In genomic region chr10:122348512-122348911, GRCh38 we compare ENCODE assay signal across 14 cellular contexts. TPM values are rescaled to one million over a fixed set of nuclear protein-coding genes. Genes with fewer than 3 reads are reported as not detected.
A peak's percentile ranks its signal among the peaks of the same experiment; 100 is the strongest.
DNase-seq lines count a peak whose midpoint lies in the region; ATAC-seq and TF ChIP-seq lines count a peak whose summit lies in the region.
"Had no signal": no experiment of that assay in that cellular context is flagged by ENCODE, and none has a peak within 500 bp of the region (broad histone marks: within the 10 kb centered on the region; RNA-seq: fewer than 3 reads in every experiment).

No MANE protein-coding gene starts in this region.

- no peak overlapping the region for H3K4me3 ChIP-seq in WERI-Rb-1 (ENCODE audit: low read depth, low read length)
- H3K4me3 ChIP-seq in suprapubic skin, result no peak overlapping the region
- H3K4me3 ChIP-seq: MG63 had no signal

- 83% methylated on average over 4 of the region's 4 CpGs for WGBS in suprapubic skin

- H3K9me3 ChIP-seq in WERI-Rb-1 (ENCODE audit: severe bottlenecking), result no peaks in the 10 kb centered on the region
- H3K9me3 ChIP-seq in suprapubic skin, result no peaks in the 10 kb centered on the region
- H3K9me3 ChIP-seq: BE2C, MG63, neutrophil had no signal

- H3K4me1 ChIP-seq in suprapubic skin, result peaks cover 16% of the 10 kb centered on the region
- H3K4me1 ChIP-seq: BE2C had no signal

- no peak for ATAC-seq in omental fat pad (ENCODE audit: low FRiP score)
- ATAC-seq in HG03175 (IDR thresholded peaks at IDR 0.05; ENCODE audit: unreplicated experiment), result no peak

- TF ChIP-seq POLR2A in suprapubic skin (IDR thresholded peaks at IDR 0.05), result no peak

- DNase-seq in DMS53 (lab: John Stamatoyannopoulos, UW) (peak; percentile 91), NAMALWA (ENCODE audit: low spot score) (peak; percentile 72), WERI-Rb-1 (peak; percentile 12), mucosa of gallbladder (ENCODE audit: low spot score) (peak; percentile 30), omental fat pad (ENCODE audit: low spot score) (no peak), suprapubic skin (ENCODE audit: low spot score in 2 of 2) (no peak)
- DNase-seq in activated CD4-positive, alpha-beta T cell treated with anti-CD3 and anti-CD28 coated beads for 4 hours, result no peak
- DNase-seq: activated naive CD4-positive, alpha-beta T cell treated with anti-CD3 and anti-CD28 coated beads, Interleukin-2, amount 50 U/mL, for 16 hours; BE2C; cortex of kidney; MG63; stimulated activated CD4-positive, alpha-beta T cell treated with anti-CD3 and anti-CD28 coated beads, Interleukin-15, amount 100 ng/mL, for 24 hours had no signal

- no peak for TF ChIP-seq CTCF in WERI-Rb-1 (IDR thresholded peaks at IDR 0.05; ENCODE audit: low read depth, low read length)
- no peak for TF ChIP-seq CTCF in omental fat pad (IDR thresholded peaks at IDR 0.05)
- TF ChIP-seq CTCF in suprapubic skin (IDR thresholded peaks at IDR 0.05), result no peak

- no peak overlapping the region for H3K27ac ChIP-seq in WERI-Rb-1
- no peak overlapping the region for H3K27ac ChIP-seq in suprapubic skin
- H3K27ac ChIP-seq: neutrophil had no signal

- H3K36me3 ChIP-seq in WERI-Rb-1 (no peaks in the 10 kb centered on the region), suprapubic skin (no peaks in the 10 kb centered on the region)
- H3K36me3 ChIP-seq: BE2C, MG63, neutrophil had no signal

- no peak for TF ChIP-seq EP300 in suprapubic skin (IDR thresholded peaks at IDR 0.05)

- H3K27me3 ChIP-seq in WERI-Rb-1 (ENCODE audit: insufficient read depth, low read depth, severe bottlenecking) (no peaks in the 10 kb centered on the region), suprapubic skin (no peaks in the 10 kb centered on the region)
- H3K27me3 ChIP-seq: BE2C had no signal

RNA-seq across cellular contexts. Expression of gene PLEKHA1, which starts 26.0 kb away (rescaled TPM):
- total RNA-seq in mucosa of gallbladder (54.8 TPM), omental fat pad (10 to 100 TPM; 22.9 to 30.8 (median 26.8) TPM), suprapubic skin (10 to 100 TPM; 68.2 to 91.6 (median 78.8) TPM)

Comparison
In these comparisons a context has a peak if more than half of its experiments do, and no peak if none do; other contexts are left out.
1. DNase-seq: peak in DMS53 (single experiment), NAMALWA (single experiment), WERI-Rb-1 (single experiment) and mucosa of gallbladder (single experiment); none in omental fat pad (single experiment), suprapubic skin (0 of 2) and activated CD4-positive, alpha-beta T cell treated with anti-CD3 and anti-CD28 coated beads for 4 hours (0 of 2).